ENCODE assay signal across 35 cellular contexts in the genomic region with DNA sequence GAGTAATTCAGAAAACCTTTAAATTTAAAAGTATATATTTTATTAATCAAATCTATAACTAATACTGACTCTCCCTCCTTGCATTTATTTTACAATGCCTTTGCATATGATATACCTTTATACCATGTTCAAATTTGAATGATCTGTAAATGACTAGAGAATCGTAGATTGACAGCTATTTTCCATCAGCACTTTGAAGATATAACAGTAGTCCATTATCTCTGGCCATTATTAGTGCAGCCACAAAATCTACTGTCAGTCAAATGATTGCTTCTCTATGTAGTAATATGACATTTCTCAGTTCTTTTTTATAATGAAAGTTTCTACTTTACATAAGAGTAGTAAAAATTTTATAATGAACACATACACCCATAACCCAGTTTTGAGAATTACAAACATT.
"Had no signal": no experiment of that assay in that cellular context is flagged by ENCODE, and none has a peak within 500 bp of the region (broad histone marks: within the 10 kb centered on the region; RNA-seq: fewer than 3 reads in every experiment).

No MANE protein-coding gene starts in this region.

- H3K4me2 ChIP-seq: KMS-11 had no signal

- DNase-seq: Karpas-422, Kasumi-1, MG63, MV-4-11, NCI-H1048, NCI-H1092, NCI-H1092 treated with DMSO at 0.1 percent for 48 hours, NCI-H1105, NCI-H1105 treated with DMSO at 0.1 percent for 48 hours, NCI-H1417, NCI-H1417 treated with DMSO at 0.1 percent for 48 hours, NCI-H1436, NCI-H1436 treated with DMSO at 0.1 percent for 48 hours, NCI-H146, NCI-H1694, NCI-H1694 treated with DMSO at 0.1 percent for 48 hours, NCI-H187, NCI-H187 treated with DMSO at 0.1 percent for 48 hours, NCI-H1930, NCI-H2029, NCI-H2029 treated with DMSO at 0.1 percent for 48 hours, NCI-H2081, NCI-H2081 treated with DMSO at 0.1 percent for 48 hours, NCI-H2107, NCI-H2171, NCI-H2171 treated with DMSO at 0.1 percent for 48 hours, NCI-H2227 treated with DMSO at 0.1 percent for 48 hours, NCI-H226, NCI-H345, NCI-H446, NCI-H446 treated with DMSO at 0.1 percent for 48 hours, NCI-H510A, NCI-H510A treated with DMSO at 0.1 percent for 48 hours, NCI-H524 had no signal

- H3K36me3 ChIP-seq: MG63 had no signal

- H3K27ac ChIP-seq: KMS-11 had no signal

- H3K4me3 ChIP-seq: MG63 had no signal

- H3K9ac ChIP-seq: KMS-11 had no signal

- H3K9me3 ChIP-seq: MG63 had no signal

- H3K27me3 ChIP-seq: MG63 had no signal
